In genomic region chr12:14892726-14893442, GRCh38 we compare ENCODE assay signal across 9 cellular contexts. TPM values are rescaled to one million over a fixed set of nuclear protein-coding genes. Genes with fewer than 3 reads are reported as not detected.
DNase-seq lines count a peak whose midpoint lies in the region; ATAC-seq and TF ChIP-seq lines count a peak whose summit lies in the region.
"Had no signal": no experiment of that assay in that cellular context is flagged by ENCODE, and none has a peak within 500 bp of the region (broad histone marks: within the 10 kb centered on the region; RNA-seq: fewer than 3 reads in every experiment).

No MANE protein-coding gene starts in this region.

- no peak overlapping the region for H3K27ac Mint-ChIP-seq in activated T-helper 2 cell treated with anti-CD3 and anti-CD28 coated beads, Interferon-gamma antibody, Interleukin-2, Interleukin-4, amounts not matched to agents 10 μg/mL and 5 μg/mL and 100 μg/mL, durations not matched to agents 14 hours and 24 hours and 36 hours
- H3K27ac Mint-ChIP-seq in immature natural killer cell, result no peak overlapping the region

- H3K9me3 Mint-ChIP-seq in activated T-helper 2 cell treated with anti-CD3 and anti-CD28 coated beads, Interferon-gamma antibody, Interleukin-2, Interleukin-4, amounts not matched to agents 10 μg/mL and 5 μg/mL and 100 μg/mL, durations not matched to agents 14 hours and 24 hours and 36 hours, result no peaks in the 10 kb centered on the region
- no peaks in the 10 kb centered on the region for H3K9me3 Mint-ChIP-seq in immature natural killer cell

- intact Hi-C loops in dorsolateral prefrontal cortex (cut with DNase I) (loop anchor here in 1 of 2 donors (5.0 to 10.0 kb wide), 2 partner anchors 41 to 102 kb away; no protein-coding TSS in a partner anchor), upper lobe of right lung (cut with DNase I) (no loop called here)
- intact Hi-C loops in activated T-helper 2 cell treated with anti-CD3 and anti-CD28 coated beads, Interferon-gamma antibody, Interleukin-2, Interleukin-4, amounts not matched to agents 10 μg/mL and 5 μg/mL and 100 μg/mL, durations not matched to agents 14 hours and 24 hours and 36 hours (cut with micrococcal nuclease), result no loop called here

- no peaks in the 10 kb centered on the region for H3K4me1 ChIP-seq in lung (ENCODE audit: control insufficient read depth in 2 of 2, insufficient read depth in 2 of 2, low read length in 2 of 2)
- H3K4me1 ChIP-seq in upper lobe of right lung, result no peaks in the 10 kb centered on the region

- no peaks in the 10 kb centered on the region for H3K36me3 Mint-ChIP-seq in activated T-helper 2 cell treated with anti-CD3 and anti-CD28 coated beads, Interferon-gamma antibody, Interleukin-2, Interleukin-4, amounts not matched to agents 10 μg/mL and 5 μg/mL and 100 μg/mL, durations not matched to agents 14 hours and 24 hours and 36 hours (ENCODE audit: low read depth)
- H3K36me3 Mint-ChIP-seq in immature natural killer cell, result no peaks in the 10 kb centered on the region

- no peaks in the 10 kb centered on the region for H3K9me3 ChIP-seq in lung (ENCODE audit: control insufficient read depth in 2 of 2, insufficient read depth in 1 of 2, low read length in 1 of 2)
- H3K9me3 ChIP-seq in upper lobe of right lung, result no peaks in the 10 kb centered on the region

- DNase-seq in DMS 273 (lab: John Stamatoyannopoulos, UW; ENCODE audit: unreplicated experiment) (peak; percentile 32), DMS 273 treated with DMSO at 0.1 percent for 48 hours (lab: John Stamatoyannopoulos, UW) (no peak), dorsolateral prefrontal cortex (peak in 4 of 10 donors; percentile 15 to 55 (median 42)), lung (ENCODE audit: low spot score) (no peak), upper lobe of right lung (no peak), immature natural killer cell (no peak), NCI-H2107 (lab: John Stamatoyannopoulos, UW) (no peak)
- DNase-seq in activated T-helper 2 cell treated with anti-CD3 and anti-CD28 coated beads, Interferon-gamma antibody, Interleukin-2, Interleukin-4, amounts not matched to agents 10 μg/mL and 5 μg/mL and 100 μg/mL, durations not matched to agents 14 hours and 24 hours and 36 hours (ENCODE audit: low spot score), result no peak

- H3K36me3 ChIP-seq in lung (ENCODE audit: control insufficient read depth in 2 of 2, insufficient read depth in 2 of 2, low read length in 2 of 2) (no peaks in the 10 kb centered on the region), upper lobe of right lung (no peaks in the 10 kb centered on the region)

- H3K4me3 ChIP-seq in dorsolateral prefrontal cortex (no peak overlapping the region), lung (no peak overlapping the region), upper lobe of right lung (no peak overlapping the region)

- no peaks in the 10 kb centered on the region for H3K4me1 Mint-ChIP-seq in activated T-helper 2 cell treated with anti-CD3 and anti-CD28 coated beads, Interferon-gamma antibody, Interleukin-2, Interleukin-4, amounts not matched to agents 10 μg/mL and 5 μg/mL and 100 μg/mL, durations not matched to agents 14 hours and 24 hours and 36 hours (ENCODE audit: low read depth)
- H3K4me1 Mint-ChIP-seq in immature natural killer cell, result no peaks in the 10 kb centered on the region

- H3K27ac ChIP-seq in dorsolateral prefrontal cortex, result peak overlapping the region in 41 of 59 donors; percentile 4 to 74 (median 42)
- H3K27ac ChIP-seq in lung (ENCODE audit: low read depth in 1 of 2, low read length in 1 of 2), result peak overlapping the region; percentile 6 to 64
- peak overlapping the region; percentile 74 for H3K27ac ChIP-seq in upper lobe of right lung

- peak; percentile 43 for ATAC-seq in lung (ENCODE audit: insufficient read depth, low FRiP score)
- peak; percentile 79 for ATAC-seq in upper lobe of right lung

- 67 to 77% methylated on average over 6 of the region's 6 CpGs for WGBS in lung, 2 donors

- H3K4me3 Mint-ChIP-seq in activated T-helper 2 cell treated with anti-CD3 and anti-CD28 coated beads, Interferon-gamma antibody, Interleukin-2, Interleukin-4, amounts not matched to agents 10 μg/mL and 5 μg/mL and 100 μg/mL, durations not matched to agents 14 hours and 24 hours and 36 hours (ENCODE audit: low read depth), result no peak overlapping the region
- no peak overlapping the region for H3K4me3 Mint-ChIP-seq in immature natural killer cell

- H3K27me3 ChIP-seq in dorsolateral prefrontal cortex, result no peaks in the 10 kb centered on the region
- no peaks in the 10 kb centered on the region for H3K27me3 ChIP-seq in lung (ENCODE audit: control insufficient read depth, insufficient read depth)
- H3K27me3 ChIP-seq in upper lobe of right lung, result no peaks in the 10 kb centered on the region

- H3K27me3 Mint-ChIP-seq in activated T-helper 2 cell treated with anti-CD3 and anti-CD28 coated beads, Interferon-gamma antibody, Interleukin-2, Interleukin-4, amounts not matched to agents 10 μg/mL and 5 μg/mL and 100 μg/mL, durations not matched to agents 14 hours and 24 hours and 36 hours (ENCODE audit: low read depth), result peaks cover 28% of the 10 kb centered on the region
- H3K27me3 Mint-ChIP-seq in immature natural killer cell (ENCODE audit: low read depth in 3 of 3), result peaks cover 0 to 15% (median 2%) of the 10 kb centered on the region in 3 donors

- peak in 33 of 56 donors; percentile 5 to 63 (median 24) for TF ChIP-seq CTCF in dorsolateral prefrontal cortex (IDR thresholded peaks at IDR 0.05 in 54 of 56, conservative IDR thresholded peaks at IDR 0.05 in 2 of 56; ENCODE audit: low read depth in 1 of 56, partially characterized antibody in 56 of 56)
- no peak for TF ChIP-seq CTCF in lung (IDR thresholded peaks at IDR 0.05; ENCODE audit: control extremely low read depth, extremely low read depth)
- TF ChIP-seq CTCF in upper lobe of right lung (IDR thresholded peaks at IDR 0.05), result peak; percentile 20

RNA-seq across cellular contexts. Expression of gene MGP, which starts 7.2 kb away (rescaled TPM):
- total RNA-seq in dorsolateral prefrontal cortex (100 to 1,000 TPM in 3 of 120 experiments, 10 to 100 TPM in 76, 1 to 10 TPM in 41; 2.3 to 150 (median 13.2) TPM), lung (100 to 1,000 TPM; 175 to 592 TPM), upper lobe of right lung (472 TPM)
- polyA plus RNA-seq in lung (100 to 1,000 TPM; 193 to 262 TPM), immature natural killer cell (under 1 TPM in 1 of 3 donors, not detected in 2; 0.51 TPM)
- total RNA-seq in activated T-helper 2 cell treated with anti-CD3 and anti-CD28 coated beads, Interferon-gamma antibody, Interleukin-2, Interleukin-4, amounts not matched to agents 10 μg/mL and 5 μg/mL and 100 μg/mL, durations not matched to agents 14 hours and 24 hours and 36 hours, result not detected in 2 replicates

RNA-seq across cellular contexts. Expression of gene ERP27, which starts 45.5 kb away (rescaled TPM):
- total RNA-seq in dorsolateral prefrontal cortex (under 1 TPM in 22 of 120 experiments, not detected in 98; 0.19 to 0.83 (median 0.38) TPM), lung (10 to 100 TPM; 13.6 to 64.6 TPM), upper lobe of right lung (9.7 TPM)
- polyA plus RNA-seq in lung (1 to 10 TPM; 1.9 to 7.2 TPM), immature natural killer cell (1 to 10 TPM; 2.5 to 3.8 (median 3.8) TPM)
- 3.2 and 4.7 TPM in 2 replicates for total RNA-seq in activated T-helper 2 cell treated with anti-CD3 and anti-CD28 coated beads, Interferon-gamma antibody, Interleukin-2, Interleukin-4, amounts not matched to agents 10 μg/mL and 5 μg/mL and 100 μg/mL, durations not matched to agents 14 hours and 24 hours and 36 hours
- total RNA-seq: A172 had no signal

RNA-seq across cellular contexts. Expression of gene ART4, which starts 49.6 kb away (rescaled TPM):
- 1 to 10 TPM in 5 of 120 experiments, under 1 TPM in 23, not detected in 92; 0.07 to 3.8 (median 0.48) TPM for total RNA-seq in dorsolateral prefrontal cortex
- 1 to 10 TPM; 1.1 to 3.1 TPM for total RNA-seq in lung
- polyA plus RNA-seq in lung, result under 1 TPM; 0.76 to 0.77 TPM
- 5.7 TPM for total RNA-seq in upper lobe of right lung
- not detected in 2 replicates for total RNA-seq in activated T-helper 2 cell treated with anti-CD3 and anti-CD28 coated beads, Interferon-gamma antibody, Interleukin-2, Interleukin-4, amounts not matched to agents 10 μg/mL and 5 μg/mL and 100 μg/mL, durations not matched to agents 14 hours and 24 hours and 36 hours
- polyA plus RNA-seq in immature natural killer cell, result not detected
- total RNA-seq: A172 had no signal
